Comparison of ENCODE assay signal across 9 cellular contexts in the genomic region with DNA sequence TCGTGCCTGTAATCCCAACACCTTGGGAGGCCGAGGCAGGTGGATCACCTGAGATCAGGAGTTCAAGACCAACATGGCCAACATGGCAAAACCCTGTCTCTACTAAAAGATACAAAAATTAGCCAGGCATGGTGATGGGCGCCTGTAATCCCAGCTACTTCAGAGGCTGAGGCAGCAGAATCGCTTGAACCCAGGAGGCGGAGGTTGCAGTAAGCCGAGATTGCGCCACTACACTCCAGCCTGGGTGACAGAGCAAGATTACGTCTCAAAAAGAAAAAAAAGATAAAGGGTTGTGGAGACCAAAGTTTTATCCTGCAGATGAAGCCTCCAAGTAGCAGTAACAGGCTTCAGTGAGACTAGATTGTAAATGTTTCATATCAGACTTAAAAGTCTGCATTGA. TPM values are rescaled to one million over a fixed set of nuclear protein-coding genes. Genes with fewer than 3 reads are reported as not detected.
"Had no signal": no experiment of that assay in that cellular context is flagged by ENCODE, and none has a peak within 500 bp of the region (broad histone marks: within the 10 kb centered on the region; RNA-seq: fewer than 3 reads in every experiment).

No MANE protein-coding gene starts in this region.

RNA-seq across cellular contexts. Expression of a gene that starts 24.2 kb away (rescaled TPM):
- total RNA-seq: OCI-LY7, PC-3, PC-9, Right ventricle myocardium inferior, RPMI7951, SJCRH30, SJSA1, SK-MEL-5 had no signal
- polyA plus RNA-seq: SK-N-SH had no signal
